Comparison of ENCODE assay signal across 8 cellular contexts in genomic region chr11:125111341-125112234, GRCh38. TPM values are rescaled to one million over a fixed set of nuclear protein-coding genes. Genes with fewer than 3 reads are reported as not detected.
DNase-seq lines count a peak whose midpoint lies in the region; ATAC-seq, FAIRE-seq and TF ChIP-seq lines count a peak whose summit lies in the region.

TMEM218 (minus strand) TSS chr11:125111626; CDS start chr11:125102241, 9,385 bp downstream.

- peak within 1 kb of the TSS; percentile 95 for H3K27ac Mint-ChIP-seq in activated CD4-positive, alpha-beta T cell treated with anti-CD3 and anti-CD28 coated beads for 36 hours

- FAIRE-seq in kidney (lab: Jason Lieb, UNC) = peak; percentile 99

- H3K4me1 Mint-ChIP-seq in activated CD4-positive, alpha-beta T cell treated with anti-CD3 and anti-CD28 coated beads for 36 hours = peaks cover 18% of the 10 kb centered on the region

- H3K4me3 Mint-ChIP-seq in activated CD4-positive, alpha-beta T cell treated with anti-CD3 and anti-CD28 coated beads for 36 hours = peak within 1 kb of the TSS; percentile 93

- TF ChIP-seq CTCF in choroid plexus epithelial cell (conservative IDR thresholded peaks at IDR 0.05; ENCODE audit: low read depth, low read length) (no peak), kidney (IDR thresholded peaks at IDR 0.05; ENCODE audit: borderline replicate concordance, extremely low read depth, insufficient read depth) (no peak)

- POLR2A ChIA-PET in activated CD4-positive, alpha-beta T cell treated with anti-CD3 and anti-CD28 coated beads for 36 hours (lab: Charles Lee) = interaction anchor here (0.5 to 0.7 kb wide), 3 partner anchors 95 to 514 kb away, joined by 3 to 5 read pairs (median 3); partner anchors contain the start of gene CHEK1

- H3K36me3 Mint-ChIP-seq in activated CD4-positive, alpha-beta T cell treated with anti-CD3 and anti-CD28 coated beads for 36 hours (ENCODE audit: low read depth) = peaks cover 10% of the 10 kb centered on the region

- H3K36me3 ChIP-seq in kidney (ENCODE audit: control insufficient read depth in 1 of 2, insufficient read depth in 2 of 2, low read length in 2 of 2) = no peaks in the 10 kb centered on the region

- H3K9me3 ChIP-seq in kidney (ENCODE audit: control insufficient read depth in 1 of 2, low read length in 2 of 2) = no peaks in the 10 kb centered on the region

- peaks cover 6% of the 10 kb centered on the region in 2 donors for H3K4me1 ChIP-seq in kidney (ENCODE audit: control insufficient read depth in 1 of 2, insufficient read depth in 1 of 2, low read depth in 1 of 2, low read length in 2 of 2)

- peak; percentile 100 for DNase-seq in Ammon's horn (ENCODE audit: low spot score)
- peak; percentile 92 for DNase-seq in GM19238 (ENCODE audit: insufficient read length, low spot score)
- peak; percentile 93 to 98 for DNase-seq in NCI-H524 (lab: John Stamatoyannopoulos, UW)
- peak; percentile 98 for DNase-seq in activated CD4-positive, alpha-beta T cell treated with anti-CD3 and anti-CD28 coated beads for 36 hours
- peak; percentile 100 for DNase-seq in choroid plexus epithelial cell (ENCODE audit: low read depth)
- DNase-seq in kidney = peak; percentile 100
- peak; percentile 98 for DNase-seq in stimulated activated CD4-positive, alpha-beta T cell treated with anti-CD3 and anti-CD28 coated beads, Interleukin-15, amount 100 ng/mL, for 24 hours

- peak within 1 kb of the TSS; percentile 59 to 74 for H3K27ac ChIP-seq in kidney (ENCODE audit: low read depth in 2 of 2, low read length in 2 of 2)

- peaks cover 7% of the 10 kb centered on the region for H3K9me3 Mint-ChIP-seq in activated CD4-positive, alpha-beta T cell treated with anti-CD3 and anti-CD28 coated beads for 36 hours (ENCODE audit: low read depth)

- H3K9ac ChIP-seq in kidney (ENCODE audit: low read length in 2 of 2) = peak within 1 kb of the TSS; percentile 71 to 85

- intact Hi-C loops in activated CD4-positive, alpha-beta T cell treated with anti-CD3 and anti-CD28 coated beads for 36 hours (cut with DNase I, micrococcal nuclease) = loop anchor here (1.0 to 5.0 kb wide), 15 partner anchors 53 to 1156 kb away; partner anchors contain the start of genes CCDC15 (in 2 of the 2), SIAE (in 2 of the 2), SPA17 (in 2 of the 2) and CDON (in 1 of the 2)
- intact Hi-C loops in kidney (cut with DNase I) = no loop called here

- H3K27me3 Mint-ChIP-seq in activated CD4-positive, alpha-beta T cell treated with anti-CD3 and anti-CD28 coated beads for 36 hours = no peaks in the 10 kb centered on the region

- CTCF ChIA-PET in activated CD4-positive, alpha-beta T cell treated with anti-CD3 and anti-CD28 coated beads for 36 hours (lab: Charles Lee) = interaction anchor here (0.6 to 5.8 kb wide), 5 partner anchors 13 to 228 kb away, joined by 3 to 45 read pairs (median 7); partner anchors contain the start of gene CCDC15

- peak; percentile 97 for ATAC-seq in HG03442 (IDR thresholded peaks at IDR 0.05; ENCODE audit: unreplicated experiment)
- ATAC-seq in activated CD4-positive, alpha-beta T cell treated with anti-CD3 and anti-CD28 coated beads for 36 hours = peak; percentile 99

- H3K4me3 ChIP-seq in choroid plexus epithelial cell (ENCODE audit: low read depth, low read length) = peak within 1 kb of the TSS; percentile 87
- peak within 1 kb of the TSS; percentile 82 to 85 for H3K4me3 ChIP-seq in kidney (ENCODE audit: low read length in 2 of 2)

RNA-seq across cellular contexts. Expression of gene TMEM218, which starts in this region (rescaled TPM):
- 10 to 100 TPM; 11.3 TPM for total RNA-seq in activated CD4-positive, alpha-beta T cell treated with anti-CD3 and anti-CD28 coated beads for 36 hours
- 22.9 TPM for total RNA-seq in kidney
- polyA plus RNA-seq in kidney (ENCODE audit: insufficient read depth, low read depth, low replicate concordance) = 33.4 TPM

Comparison
In these comparisons a context has a peak if more than half of its experiments do, and no peak if none do; other contexts are left out.
1. Peak in every context shown above with its lines: DNase-seq, ATAC-seq, H3K4me3 ChIP-seq and H3K27ac ChIP-seq.